In the genomic region with DNA sequence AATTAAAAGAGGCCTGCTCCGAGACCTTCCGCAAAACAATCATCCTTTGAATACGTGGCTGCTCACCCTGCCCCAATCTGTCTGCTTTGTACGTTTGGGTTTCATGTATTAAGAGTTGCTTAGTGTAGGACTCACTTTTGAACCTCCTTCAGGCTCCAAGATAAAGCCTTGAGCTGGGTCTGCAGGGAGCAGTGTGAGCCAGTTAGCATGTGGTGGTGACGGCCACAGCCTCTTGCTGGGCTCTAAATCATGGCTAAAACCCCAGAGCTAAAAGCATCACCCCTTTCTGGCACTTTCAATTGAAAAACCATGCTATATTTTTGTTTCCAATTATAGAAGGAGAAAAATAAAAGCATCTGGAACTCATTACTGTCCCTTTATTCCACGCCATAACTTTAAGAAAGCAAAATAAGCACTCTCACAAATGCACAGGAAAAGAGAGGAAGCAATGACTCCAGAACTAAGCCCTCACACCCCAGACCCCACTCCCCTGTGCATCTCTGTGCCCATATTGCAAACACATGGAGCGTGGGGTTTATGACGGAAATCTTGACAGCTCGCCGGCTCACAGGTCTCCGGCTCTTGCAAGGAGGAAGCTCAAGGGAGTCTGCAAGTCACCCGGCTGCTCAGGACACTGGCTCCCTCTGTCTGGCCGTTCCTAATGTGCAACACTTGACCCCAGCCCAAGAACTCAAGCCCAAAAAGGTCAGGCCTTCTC, we compare ENCODE assay signal across 17 cellular contexts.
DNase-seq lines count a peak whose midpoint lies in the region; ATAC-seq and TF ChIP-seq lines count a peak whose summit lies in the region.
"Had no signal": no experiment of that assay in that cellular context is flagged by ENCODE, and none has a peak within 500 bp of the region (broad histone marks: within the 10 kb centered on the region; RNA-seq: fewer than 3 reads in every experiment).

No MANE protein-coding gene starts in this region.

- peaks cover 9% of the 10 kb centered on the region for H3K4me1 ChIP-seq in hepatocyte (ENCODE audit: insufficient read depth)
- peaks cover 29% of the 10 kb centered on the region for H3K4me1 ChIP-seq in suprapubic skin
- H3K4me1 ChIP-seq: HAP-1 had no signal

- H3K9me3 ChIP-seq in hepatocyte (ENCODE audit: low read depth) (no peaks in the 10 kb centered on the region), suprapubic skin (no peaks in the 10 kb centered on the region)
- H3K9me3 ChIP-seq: HAP-1 had no signal

- no peaks in the 10 kb centered on the region for H3K9me2 ChIP-seq in hepatocyte (replicated peaks; ENCODE audit: insufficient read depth)

- H3K79me2 ChIP-seq in hepatocyte = no peaks in the 10 kb centered on the region

- no peak for TF ChIP-seq POLR2A in suprapubic skin (IDR thresholded peaks at IDR 0.05)

- no peaks in the 10 kb centered on the region for H3K36me3 ChIP-seq in hepatocyte (replicated peaks; ENCODE audit: insufficient read depth, low read depth)
- no peaks in the 10 kb centered on the region for H3K36me3 ChIP-seq in suprapubic skin
- H3K36me3 ChIP-seq: HAP-1 had no signal

- H3K27ac Mint-ChIP-seq in chondrocyte (ENCODE audit: unreplicated experiment) = no peak overlapping the region
- H3K27ac Mint-ChIP-seq: CD4-positive, alpha-beta memory T cell had no signal

- no peaks in the 10 kb centered on the region for H3K27me3 ChIP-seq in hepatocyte
- H3K27me3 ChIP-seq in suprapubic skin = no peaks in the 10 kb centered on the region

- H3K4me3 Mint-ChIP-seq in chondrocyte (ENCODE audit: unreplicated experiment) = no peak overlapping the region
- H3K4me3 Mint-ChIP-seq: CD4-positive, alpha-beta memory T cell; central memory CD8-positive, alpha-beta T cell had no signal

- peak; percentile 99 for DNase-seq in HFF-Myc (ENCODE audit: extremely low read depth, low read depth)
- no peak for DNase-seq in chondrocyte (ENCODE audit: low spot score)
- DNase-seq in hepatocyte (ENCODE audit: low spot score) = peak; percentile 56
- peak; percentile 69 to 85 for DNase-seq in suprapubic skin (ENCODE audit: low spot score in 2 of 2)
- no peak for DNase-seq in T-helper 1 cell
- DNase-seq: activated CD4-positive, alpha-beta T cell treated with anti-CD3 and anti-CD28 coated beads, Interleukin-2, amount 50 U/mL, for 48 hours; activated gamma-delta T cell treated with Interleukin-2 at 50 U/mL for 16 hours; CD4-positive, alpha-beta memory T cell; NCI-H446 treated with DMSO at 0.1 percent for 48 hours; PC-9; stimulated activated CD4-positive, alpha-beta T cell treated with anti-CD3 and anti-CD28 coated beads, Interleukin-4, amount 100 ng/mL, for 4 hours; stimulated activated naive CD4-positive, alpha-beta T cell had no signal

- H3K27me3 Mint-ChIP-seq in chondrocyte (ENCODE audit: low read depth) = no peaks in the 10 kb centered on the region

- peaks cover 8% of the 10 kb centered on the region for H3K9me3 Mint-ChIP-seq in chondrocyte (ENCODE audit: low read depth)
- H3K9me3 Mint-ChIP-seq: central memory CD8-positive, alpha-beta T cell had no signal

- H3K27ac ChIP-seq in hepatocyte (peak overlapping the region; percentile 35), suprapubic skin (peak overlapping the region; percentile 29)
- H3K27ac ChIP-seq: PC-9 had no signal

- no peak for TF ChIP-seq EP300 in suprapubic skin (IDR thresholded peaks at IDR 0.05)

- TF ChIP-seq CTCF in HFF-Myc (IDR thresholded peaks at IDR 0.05; ENCODE audit: low read depth, low read length, missing control alignments) (peak; percentile 62), chondrocyte (IDR thresholded peaks at IDR 0.05) (peak; percentile 54), hepatocyte (IDR thresholded peaks at IDR 0.05; ENCODE audit: poor library complexity) (peak; percentile 26), suprapubic skin (IDR thresholded peaks at IDR 0.05) (peak in 1 of 2 donors; percentile 17)

- H3K36me3 Mint-ChIP-seq in chondrocyte (ENCODE audit: low read depth) = no peaks in the 10 kb centered on the region
- H3K36me3 Mint-ChIP-seq: CD4-positive, alpha-beta memory T cell had no signal

- H4K20me1 ChIP-seq in hepatocyte (ENCODE audit: insufficient read depth, poor library complexity, severe bottlenecking) = no peaks in the 10 kb centered on the region

- peaks cover 17% of the 10 kb centered on the region for H3K4me1 Mint-ChIP-seq in chondrocyte (ENCODE audit: low read depth)
- H3K4me1 Mint-ChIP-seq: CD4-positive, alpha-beta memory T cell; central memory CD8-positive, alpha-beta T cell had no signal

- ATAC-seq in GM19397 (IDR thresholded peaks at IDR 0.05; ENCODE audit: unreplicated experiment) = no peak
- ATAC-seq in GM18858 (IDR thresholded peaks at IDR 0.05; ENCODE audit: unreplicated experiment) = no peak
- ATAC-seq: esophagus mucosa had no signal

- no peak overlapping the region for H2AFZ ChIP-seq in hepatocyte
- H2AFZ ChIP-seq: PC-9 had no signal

- H3K4me3 ChIP-seq in HFF-Myc (replicated peaks; ENCODE audit: low read depth, low read length) (no peak overlapping the region), hepatocyte (no peak overlapping the region), suprapubic skin (no peak overlapping the region)
- H3K4me3 ChIP-seq: HAP-1, PC-9 had no signal

- peak overlapping the region; percentile 6 for H3K4me2 ChIP-seq in hepatocyte
- H3K4me2 ChIP-seq: PC-9 had no signal

- 55% methylated on average over 13 of the region's 13 CpGs for WGBS in hepatocyte (ENCODE audit: low lambda C conversion rate, missing lambda C conversion rate)
- 59% methylated on average over 13 of the region's 13 CpGs for WGBS in suprapubic skin

Comparison
In these comparisons a context has a peak if more than half of its experiments do, and no peak if none do; other contexts are left out.
1. DNase-seq: peak in HFF-Myc (single experiment), hepatocyte (single experiment) and suprapubic skin (2 of 2); none in chondrocyte (single experiment) and T-helper 1 cell (0 of 5).